ENCODE assay signal across 9 cellular contexts in genomic region chr10:54800677-54801480, GRCh38. TPM values are rescaled to one million over a fixed set of nuclear protein-coding genes. Genes with fewer than 3 reads are reported as not detected.
DNase-seq lines count a peak whose midpoint lies in the region; ATAC-seq, FAIRE-seq and TF ChIP-seq lines count a peak whose summit lies in the region.
"Had no signal": no experiment of that assay in that cellular context is flagged by ENCODE, and none has a peak within 500 bp of the region (broad histone marks: within the 10 kb centered on the region; RNA-seq: fewer than 3 reads in every experiment).

Gene PCDH15, minus strand, starts transcription at chr10:54801231. Its CDS starts 136,969 bp downstream, at chr10:54664262.

- no peaks in the 10 kb centered on the region for H3K27me3 ChIP-seq in AG04450 (ENCODE audit: control insufficient read depth, insufficient read depth, low read length)

- DNase-seq in AG04450 (ENCODE audit: low read depth, low spot score): no peak
- peak; percentile 0 for DNase-seq in KBM-7
- peak; percentile 2 for DNase-seq in UCSD-AML1 (lab: John Stamatoyannopoulos, UW; ENCODE audit: unreplicated experiment)
- no peak for DNase-seq in activated naive CD4-positive, alpha-beta T cell treated with anti-CD3 and anti-CD28 coated beads, Interleukin-2, amount 50 U/mL, for 16 hours
- DNase-seq in stimulated activated CD4-positive, alpha-beta T cell treated with anti-CD3 and anti-CD28 coated beads, Interleukin-15, amount 100 ng/mL, for 24 hours: no peak
- no peak for DNase-seq in activated CD4-positive, alpha-beta memory T cell treated with anti-CD3 and anti-CD28 coated beads for 36 hours

- H3K9me3 Mint-ChIP-seq in activated CD4-positive, alpha-beta memory T cell treated with anti-CD3 and anti-CD28 coated beads for 36 hours: peaks cover 13% of the 10 kb centered on the region

- H3K9me3 ChIP-seq in AG04450 (ENCODE audit: control insufficient read depth, insufficient read depth, low read length): no peaks in the 10 kb centered on the region

- H3K4me3 Mint-ChIP-seq in activated CD4-positive, alpha-beta memory T cell treated with anti-CD3 and anti-CD28 coated beads for 36 hours: no peak within 1 kb of the TSS

- H3K4me1 Mint-ChIP-seq in activated CD4-positive, alpha-beta memory T cell treated with anti-CD3 and anti-CD28 coated beads for 36 hours (ENCODE audit: low read depth): no peaks in the 10 kb centered on the region

- no peak for ATAC-seq in GM21825 (IDR thresholded peaks at IDR 0.05; ENCODE audit: unreplicated experiment)

- no peak within 1 kb of the TSS for H3K27ac Mint-ChIP-seq in activated CD4-positive, alpha-beta memory T cell treated with anti-CD3 and anti-CD28 coated beads for 36 hours

- FAIRE-seq in islet of Langerhans (lab: Jason Lieb, UNC): peak; percentile 94

- CTCF ChIA-PET in AG04450 (lab: Charles Lee): interaction anchor here (0.5 to 0.9 kb wide), 2 partner anchors 10 to 11 kb away, joined by 3 read pairs; no protein-coding TSS in a partner anchor
- CTCF ChIA-PET in activated CD4-positive, alpha-beta memory T cell treated with anti-CD3 and anti-CD28 coated beads for 36 hours (lab: Charles Lee): no interaction called here

- no peak within 1 kb of the TSS for H3K4me3 ChIP-seq in AG04450 (ENCODE audit: low read depth, low read length)

- intact Hi-C loops in activated CD4-positive, alpha-beta memory T cell treated with anti-CD3 and anti-CD28 coated beads for 36 hours (cut with micrococcal nuclease): no loop called here

- H3K36me3 Mint-ChIP-seq in activated CD4-positive, alpha-beta memory T cell treated with anti-CD3 and anti-CD28 coated beads for 36 hours: no peaks in the 10 kb centered on the region

- no peaks in the 10 kb centered on the region for H3K27me3 Mint-ChIP-seq in activated CD4-positive, alpha-beta memory T cell treated with anti-CD3 and anti-CD28 coated beads for 36 hours

- POLR2A ChIA-PET in AG04450 (lab: Yijun Ruan, JAX): no interaction called here
- POLR2A ChIA-PET in activated CD4-positive, alpha-beta memory T cell treated with anti-CD3 and anti-CD28 coated beads for 36 hours (lab: Charles Lee): no interaction called here

- H3K27ac ChIP-seq in AG04450 (ENCODE audit: low read depth, low read length): no peak within 1 kb of the TSS
- H3K27ac ChIP-seq: epithelial cell of prostate had no signal

- in situ Hi-C loops in KBM-7 (cut with MboI; ENCODE audit: low pct_unique_long_range_greater_than_20kb, low sequenced_read_pairs): no loop called here

- peak; percentile 35; the same call in 1 of the 2 replicates for TF ChIP-seq CTCF in AG04450 (IDR thresholded peaks at IDR 0.05; ENCODE audit: low read depth, low read length)

RNA-seq across cellular contexts. Expression of gene PCDH15, which starts in this region (rescaled TPM):
- polyA plus RNA-seq in AG04450 (2011; rRNA removed): not detected in 2 replicates
- not detected in 2 replicates for polyA minus RNA-seq in AG04450 (2011; rRNA and poly(A)+ RNA removed)
- not detected for total RNA-seq in activated CD4-positive, alpha-beta memory T cell treated with anti-CD3 and anti-CD28 coated beads for 36 hours

Comparison
In these comparisons a context has a peak if more than half of its experiments do, and no peak if none do; other contexts are left out.
1. DNase-seq: peak in KBM-7 (single experiment) and UCSD-AML1 (single experiment); none in AG04450 (single experiment), activated naive CD4-positive, alpha-beta T cell treated with anti-CD3 and anti-CD28 coated beads, Interleukin-2, amount 50 U/mL, for 16 hours (single experiment), stimulated activated CD4-positive, alpha-beta T cell treated with anti-CD3 and anti-CD28 coated beads, Interleukin-15, amount 100 ng/mL, for 24 hours (single experiment) and activated CD4-positive, alpha-beta memory T cell treated with anti-CD3 and anti-CD28 coated beads for 36 hours (single experiment).